28 cellular contexts compared by ENCODE assay signal in the genomic region with DNA sequence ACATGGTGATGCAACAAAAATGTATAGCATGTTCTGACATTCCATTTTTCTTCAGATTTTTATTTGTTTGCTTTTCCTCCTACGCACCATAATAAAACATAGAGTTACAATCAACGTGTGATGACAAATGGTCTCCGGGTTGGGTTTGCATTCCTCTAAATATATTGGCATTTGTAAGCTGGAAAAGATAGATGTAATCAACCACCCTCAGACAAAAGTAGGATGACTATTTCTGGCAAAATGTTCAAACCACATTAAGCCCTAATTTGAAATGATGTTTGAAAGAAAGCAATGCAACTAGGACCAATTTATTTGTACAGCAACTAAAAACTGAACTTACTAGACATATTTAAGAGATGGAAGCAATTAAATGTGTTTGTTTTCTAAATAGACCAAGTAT. TPM values are rescaled to one million over a fixed set of nuclear protein-coding genes. Genes with fewer than 3 reads are reported as not detected.
DNase-seq lines count a peak whose midpoint lies in the region; ATAC-seq and TF ChIP-seq lines count a peak whose summit lies in the region.
"Had no signal": no experiment of that assay in that cellular context is flagged by ENCODE, and none has a peak within 500 bp of the region (broad histone marks: within the 10 kb centered on the region; RNA-seq: fewer than 3 reads in every experiment).

No MANE protein-coding gene starts in this region.

- POLR2A ChIA-PET in CD4-positive, alpha-beta memory T cell (lab: Charles Lee; ENCODE audit: partially characterized antibody): no interaction called here

- no peak overlapping the region for H3K4me2 ChIP-seq in mammary epithelial cell (ENCODE audit: insufficient read depth, low read depth, low read length)
- H3K4me2 ChIP-seq: GM23338 had no signal

- ATAC-seq in foreskin keratinocyte (no peak), GM18907 (IDR thresholded peaks at IDR 0.05; ENCODE audit: unreplicated experiment) (no peak), HG03521 (IDR thresholded peaks at IDR 0.05; ENCODE audit: unreplicated experiment) (no peak)
- ATAC-seq: activated CD8-positive, alpha-beta T cell treated with anti-CD3 and anti-CD28 coated beads for 36 hours; esophagus mucosa; GM23338; lower lobe of right lung; T-cell had no signal

- intact Hi-C loops in mammary epithelial cell (cut with micrococcal nuclease): no loop called here
- intact Hi-C loops in CD4-positive, alpha-beta memory T cell (cut with micrococcal nuclease): no loop called here

- no peak overlapping the region for H3K27ac Mint-ChIP-seq in CD4-positive, alpha-beta memory T cell
- H3K27ac Mint-ChIP-seq: activated CD8-positive, alpha-beta T cell treated with anti-CD3 and anti-CD28 coated beads for 36 hours; activated naive CD8-positive, alpha-beta T cell treated with anti-CD3 and anti-CD28 coated beads for 36 hours; GM23338; T-cell had no signal

- no peaks in the 10 kb centered on the region for H4K20me1 ChIP-seq in mammary epithelial cell (ENCODE audit: insufficient read depth, low read length)

- H2AFZ ChIP-seq in mammary epithelial cell (ENCODE audit: low read depth, low read length): no peak overlapping the region
- H2AFZ ChIP-seq: GM23338, parathyroid adenoma had no signal

- H3K9me3 ChIP-seq in mammary epithelial cell (replicated peaks; ENCODE audit: insufficient read depth, low read length): no peaks in the 10 kb centered on the region
- H3K9me3 ChIP-seq in CD4-positive, alpha-beta memory T cell (ENCODE audit: control insufficient read depth in 1 of 2, low read length in 2 of 2): no peaks in the 10 kb centered on the region

- TF ChIP-seq CTCF in LNCaP clone FGC (IDR thresholded peaks at IDR 0.05; ENCODE audit: control insufficient read depth, extremely low read depth, insufficient read depth) (no peak), mammary epithelial cell (conservative IDR thresholded peaks at IDR 0.05 in 1 of 2, IDR thresholded peaks at IDR 0.05 in 1 of 2; ENCODE audit: extremely low read depth in 1 of 2, insufficient read depth in 1 of 2, low read depth in 1 of 2, low read length in 2 of 2) (no peak), foreskin keratinocyte (conservative IDR thresholded peaks at IDR 0.05) (no peak), coronary artery (IDR thresholded peaks at IDR 0.05) (no peak)

- in situ Hi-C loops in mammary epithelial cell (cut with MboI; ENCODE audit: low sequenced_read_pairs in 2 of 2): no loop called here

- H3K9me3 Mint-ChIP-seq in CD4-positive, alpha-beta memory T cell: peaks cover 0 to 9% (median 4%) of the 10 kb centered on the region in 8 donors
- H3K9me3 Mint-ChIP-seq: activated CD8-positive, alpha-beta T cell treated with anti-CD3 and anti-CD28 coated beads for 36 hours had no signal

- no peak overlapping the region for H3K4me3 ChIP-seq in LNCaP clone FGC (ENCODE audit: low read depth, low read length)
- H3K4me3 ChIP-seq in mammary epithelial cell (replicated peaks in 1 of 3; ENCODE audit: insufficient read depth in 1 of 3, low read depth in 2 of 3, low read length in 3 of 3): no peak overlapping the region
- H3K4me3 ChIP-seq in CD4-positive, alpha-beta memory T cell (ENCODE audit: low read length in 2 of 2): no peak overlapping the region
- no peak overlapping the region for H3K4me3 ChIP-seq in coronary artery
- H3K4me3 ChIP-seq: GM23338, lower lobe of right lung, right atrium auricular region had no signal

- no peaks in the 10 kb centered on the region for H3K27me3 Mint-ChIP-seq in CD4-positive, alpha-beta memory T cell
- H3K27me3 Mint-ChIP-seq: activated CD8-positive, alpha-beta T cell treated with anti-CD3 and anti-CD28 coated beads for 36 hours; activated naive CD8-positive, alpha-beta T cell treated with anti-CD3 and anti-CD28 coated beads for 36 hours; T-cell had no signal

- H3K79me2 ChIP-seq in mammary epithelial cell (ENCODE audit: insufficient read depth, low read length): no peaks in the 10 kb centered on the region
- H3K79me2 ChIP-seq: parathyroid adenoma had no signal

- no peaks in the 10 kb centered on the region for H3K4me1 Mint-ChIP-seq in CD4-positive, alpha-beta memory T cell
- H3K4me1 Mint-ChIP-seq: activated naive CD8-positive, alpha-beta T cell treated with anti-CD3 and anti-CD28 coated beads for 36 hours; neural crest cell; T-cell had no signal

- CTCF ChIA-PET in mammary epithelial cell (lab: Charles Lee; ENCODE audit: low non-redundant PET): interaction anchor here (0.6 kb wide), 1 partner anchor 140 kb away, joined by 6 read pairs; no protein-coding TSS in a partner anchor
- CTCF ChIA-PET in CD4-positive, alpha-beta memory T cell (lab: Charles Lee; ENCODE audit: partially characterized antibody): no interaction called here

- no TSS peak for BruUV-seq in mammary epithelial cell (replicated peaks; lab: Mats Ljungman, UMichigan)

- H3K36me3 ChIP-seq in mammary epithelial cell (ENCODE audit: insufficient read depth, low read length): no peaks in the 10 kb centered on the region
- H3K36me3 ChIP-seq in CD4-positive, alpha-beta memory T cell (ENCODE audit: insufficient read depth, low read length): no peaks in the 10 kb centered on the region
- H3K36me3 ChIP-seq: lower lobe of right lung, right atrium auricular region had no signal

- no peaks in the 10 kb centered on the region for H3K27me3 ChIP-seq in mammary epithelial cell (ENCODE audit: insufficient read depth, low read length)
- H3K27me3 ChIP-seq in foreskin keratinocyte: peaks cover 2% of the 10 kb centered on the region
- H3K27me3 ChIP-seq in CD4-positive, alpha-beta memory T cell (ENCODE audit: insufficient read depth, low read length): no peaks in the 10 kb centered on the region
- H3K27me3 ChIP-seq: right atrium auricular region had no signal

- H3K27ac ChIP-seq in mammary epithelial cell (ENCODE audit: insufficient read depth, low read depth, low read length): no peak overlapping the region
- H3K27ac ChIP-seq in foreskin keratinocyte: no peak overlapping the region
- no peak overlapping the region for H3K27ac ChIP-seq in CD4-positive, alpha-beta memory T cell (ENCODE audit: low read depth, low read length)
- no peak overlapping the region for H3K27ac ChIP-seq in coronary artery
- H3K27ac ChIP-seq: lower lobe of right lung, parathyroid adenoma, right atrium auricular region had no signal

- no peak overlapping the region for H3K9ac ChIP-seq in mammary epithelial cell (ENCODE audit: insufficient read depth, low read length)
- H3K9ac ChIP-seq: parathyroid adenoma had no signal

- WGBS in mammary epithelial cell (ENCODE audit: low coverage, missing lambda C conversion rate): 44% methylated on average over 3 of the region's 3 CpGs

- DNase-seq in EH (ENCODE audit: low read depth) (peak; percentile 54), LNCaP clone FGC (ENCODE audit: low read depth) (peak; percentile 26), mammary epithelial cell (peak; percentile 74), foreskin keratinocyte (peak; percentile 7 to 16), coronary artery (ENCODE audit: low spot score) (no peak)
- DNase-seq in CD4-positive, alpha-beta memory T cell: no peak
- DNase-seq: activated CD4-positive, CD25-positive, alpha-beta regulatory T cell treated with anti-CD3 and anti-CD28 coated beads, Interleukin-2, amount 50 U/mL, for 72 hours; activated CD8-positive, alpha-beta T cell treated with anti-CD3 and anti-CD28 coated beads for 36 hours; activated effector memory CD4-positive, alpha-beta T cell treated with Interleukin-2 at 50 U/mL for 16 hours; activated naive CD8-positive, alpha-beta T cell treated with anti-CD3 and anti-CD28 coated beads for 36 hours; cerebellar nuclear complex; effector CD4-positive, alpha-beta T cell; lower lobe of right lung; NCI-H1417 treated with DMSO at 0.1 percent for 48 hours; NCI-H446; OCI-M1; SIG-M5; stimulated activated CD4-positive, alpha-beta T cell treated with anti-CD3 and anti-CD28 coated beads, Interleukin-12 subunit alpha, Interleukin-12 subunit beta, amount 100 ng/mL, for 4 hours; stimulated activated CD4-positive, alpha-beta T cell treated with anti-CD3 and anti-CD28 coated beads, Interleukin-4, amount 100 ng/mL, for 24 hours; stimulated activated naive CD4-positive, alpha-beta T cell; T-cell had no signal

- no peak overlapping the region for H3K4me3 Mint-ChIP-seq in CD4-positive, alpha-beta memory T cell
- H3K4me3 Mint-ChIP-seq: activated CD8-positive, alpha-beta T cell treated with anti-CD3 and anti-CD28 coated beads for 36 hours; activated naive CD8-positive, alpha-beta T cell treated with anti-CD3 and anti-CD28 coated beads for 36 hours; GM23338; neural crest cell; T-cell had no signal

- dilution Hi-C loops in mammary epithelial cell (cut with HindIII; ENCODE audit: low sequenced_read_pairs): no loop called here

- no peaks in the 10 kb centered on the region for H3K36me3 Mint-ChIP-seq in CD4-positive, alpha-beta memory T cell
- H3K36me3 Mint-ChIP-seq: activated naive CD8-positive, alpha-beta T cell treated with anti-CD3 and anti-CD28 coated beads for 36 hours; T-cell had no signal

- peaks cover 9% of the 10 kb centered on the region for H3K4me1 ChIP-seq in mammary epithelial cell (ENCODE audit: insufficient read depth, low read length)
- peaks cover 10% of the 10 kb centered on the region for H3K4me1 ChIP-seq in foreskin keratinocyte
- no peaks in the 10 kb centered on the region for H3K4me1 ChIP-seq in CD4-positive, alpha-beta memory T cell (ENCODE audit: insufficient read depth, low read length)
- H3K4me1 ChIP-seq: lower lobe of right lung, parathyroid adenoma, right atrium auricular region had no signal

RNA-seq across cellular contexts. Expression of gene SLC25A21, which starts 58.4 kb away (rescaled TPM):
- total RNA-seq in mammary epithelial cell (1 to 10 TPM in 1 of 2 donors, under 1 TPM in 1; 0.99 to 1.3 TPM), foreskin keratinocyte (0.24 and 0.25 TPM in 2 replicates)
- polyA plus RNA-seq in mammary epithelial cell (0.31 TPM), foreskin keratinocyte (0.18 and 0.38 TPM in 2 replicates)
- polyA minus RNA-seq in mammary epithelial cell: not detected
- total RNA-seq in CD4-positive, alpha-beta memory T cell: not detected
- not detected for polyA plus RNA-seq in CD4-positive, alpha-beta memory T cell
- total RNA-seq: activated CD8-positive, alpha-beta T cell treated with anti-CD3 and anti-CD28 coated beads for 36 hours; activated naive CD8-positive, alpha-beta T cell treated with anti-CD3 and anti-CD28 coated beads for 36 hours; T-cell had no signal

Comparison
In these comparisons a context has a peak if more than half of its experiments do, and no peak if none do; other contexts are left out.
1. DNase-seq: peak in EH (single experiment), LNCaP clone FGC (single experiment), mammary epithelial cell (single experiment) and foreskin keratinocyte (2 of 2); none in CD4-positive, alpha-beta memory T cell (0 of 5) and coronary artery (single experiment).